In genomic region chr13:44899967-44900366, GRCh38 we compare ENCODE assay signal across 1 cellular context.
TF ChIP-seq lines count a peak whose summit lies in the region.

No MANE protein-coding gene starts in this region.

TF ChIP-seq in SK-N-SH, 30 proteins besides CTCF, POLR2A, EP300 and RAD21 (continued from another document):
- TF ChIP-seq ZBTB33 (IDR thresholded peaks at IDR 0.05; ENCODE audit: borderline replicate concordance, low read depth) (no peak), ELF1 (IDR thresholded peaks at IDR 0.05) (no peak), JUND (IDR thresholded peaks at IDR 0.05) (no peak), GABPA (IDR thresholded peaks at IDR 0.05; ENCODE audit: low read depth) (no peak), MXI1 (IDR thresholded peaks at IDR 0.05; ENCODE audit: low read depth, low read length) (no peak), IRF3 (IDR thresholded peaks at IDR 0.05; ENCODE audit: low read depth, low read length) (no peak), TEAD4 (IDR thresholded peaks at IDR 0.05; ENCODE audit: borderline replicate concordance, insufficient read depth) (no peak), EZH2phosphoT487 (IDR thresholded peaks at IDR 0.05; ENCODE audit: borderline replicate concordance, low read depth) (no peak), NRF1 (IDR thresholded peaks at IDR 0.05; ENCODE audit: low read depth, low read length) (no peak), TCF12 (IDR thresholded peaks at IDR 0.05) (no peak), SMC3 (IDR thresholded peaks at IDR 0.05; ENCODE audit: low read depth, low read length) (no peak), PBX3 (IDR thresholded peaks at IDR 0.05) (no peak), CHD2 (IDR thresholded peaks at IDR 0.05; ENCODE audit: low read length, partially characterized antibody) (no peak), USF1 (IDR thresholded peaks at IDR 0.05; ENCODE audit: borderline replicate concordance, low read depth) (no peak), RXRA (IDR thresholded peaks at IDR 0.05; ENCODE audit: borderline replicate concordance, low read depth) (no peak), POLR2AphosphoS5 (IDR thresholded peaks at IDR 0.05; ENCODE audit: low read depth, low read length) (no peak)
TF ChIP-seq in SK-N-SH: peak in this region for 0.
